In the genomic region with DNA sequence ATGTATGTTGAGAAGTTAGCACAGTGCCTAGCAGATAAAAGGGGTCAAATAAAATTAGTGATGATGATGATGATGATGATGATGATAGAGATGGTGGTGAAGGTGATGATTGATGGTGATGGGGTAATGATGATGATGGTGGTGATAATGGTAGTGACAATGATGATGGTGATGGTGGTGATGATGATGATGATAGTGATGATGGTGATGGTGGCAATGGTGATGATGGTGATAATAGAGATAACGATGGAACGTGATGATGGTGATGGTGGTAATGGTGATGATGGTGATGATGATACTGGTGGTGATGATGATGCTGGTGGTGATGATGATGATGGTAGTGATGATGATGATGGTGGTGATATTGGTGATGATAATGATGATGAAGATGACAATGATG, we compare ENCODE assay signal across 34 cellular contexts.
"Had no signal": no experiment of that assay in that cellular context is flagged by ENCODE, and none has a peak within 500 bp of the region (broad histone marks: within the 10 kb centered on the region; RNA-seq: fewer than 3 reads in every experiment).

No MANE protein-coding gene starts in this region.

- FAIRE-seq: colon had no signal

- H3K27ac ChIP-seq: adrenal gland, body of pancreas, esophagus muscularis mucosa, foreskin keratinocyte, gastrocnemius medialis, heart left ventricle, WERI-Rb-1 had no signal

- H3K4me1 ChIP-seq: adrenal gland, body of pancreas, foreskin keratinocyte, gastrocnemius medialis had no signal

- H3K4me3 ChIP-seq: adrenal gland, body of pancreas, esophagus muscularis mucosa, gastrocnemius medialis, heart left ventricle had no signal

- DNase-seq: activated B cell treated with CpG ODN at 0.5 μM for 24 hours; activated CD4-positive, alpha-beta T cell treated with anti-CD3 and anti-CD28 coated beads for 48 hours; activated CD4-positive, alpha-beta T cell treated with anti-CD3 and anti-CD28 coated beads, Interleukin-2, amount 50 U/mL, for 1 hour; activated CD4-positive, alpha-beta T cell treated with anti-CD3 and anti-CD28 coated beads, Interleukin-2, amount 50 U/mL, for 48 hours; activated CD8-positive, alpha-beta memory T cell treated with anti-CD3 and anti-CD28 coated beads for 24 hours; activated CD8-positive, alpha-beta memory T cell treated with anti-CD3 and anti-CD28 coated beads, Interleukin-2, amount 50 U/mL, for 4 hours; activated CD8-positive, alpha-beta T cell treated with anti-CD3 and anti-CD28 coated beads for 36 hours; activated effector memory CD4-positive, alpha-beta T cell treated with Interleukin-2 at 50 U/mL for 16 hours; activated naive CD4-positive, alpha-beta T cell treated with anti-CD3 and anti-CD28 coated beads for 36 hours; activated naive CD8-positive, alpha-beta T cell treated with anti-CD3 and anti-CD28 coated beads for 36 hours; activated naive CD8-positive, alpha-beta T cell treated with anti-CD3 and anti-CD28 coated beads, Interleukin-2, amount 50 U/mL, for 24 hours; activated T-cell treated with anti-CD3 and anti-CD28 coated beads for 4 hours; activated T-cell treated with anti-CD3 and anti-CD28 coated beads, Interleukin-2, amount 50 U/mL, for 24 hours; activated T-cell treated with anti-CD3 and anti-CD28 coated beads, Interleukin-2, amount 50 U/mL, for 72 hours; adrenal gland; amygdala; aorta; body of pancreas; caudate nucleus; cortex of kidney; dermis blood vessel endothelial cell; effector CD4-positive, alpha-beta T cell; effector memory CD8-positive, alpha-beta T cell; erythroblast; foreskin keratinocyte; gastrocnemius medialis; glutamatergic neuron; heart left ventricle; T-helper 17 cell; T1000; WERI-Rb-1 had no signal

- H3K36me3 ChIP-seq: adrenal gland, esophagus muscularis mucosa, gastrocnemius medialis, heart left ventricle, WERI-Rb-1 had no signal

- ATAC-seq: activated CD4-positive, CD25-positive, alpha-beta regulatory T cell treated with anti-CD3 and anti-CD28 coated beads, Interleukin-2, amount 50 U/mL, for 24 hours; activated CD8-positive, alpha-beta T cell treated with anti-CD3 and anti-CD28 coated beads for 36 hours; activated naive CD8-positive, alpha-beta T cell treated with anti-CD3 and anti-CD28 coated beads, Interleukin-2, amount 50 U/mL, for 24 hours; activated T-cell treated with anti-CD3 and anti-CD28 coated beads, Interleukin-2, amount 50 U/mL, for 72 hours; body of pancreas; effector memory CD8-positive, alpha-beta T cell; foreskin keratinocyte; gastrocnemius medialis; heart left ventricle; T-helper 17 cell had no signal

- H3K9me3 ChIP-seq: adrenal gland, body of pancreas, gastrocnemius medialis, heart left ventricle had no signal
